8 cellular contexts compared by ENCODE assay signal in genomic region chr1:12179111-12179519, GRCh38. TPM values are rescaled to one million over a fixed set of nuclear protein-coding genes. Genes with fewer than 3 reads are reported as not detected.
DNase-seq lines count a peak whose midpoint lies in the region; ATAC-seq, FAIRE-seq and TF ChIP-seq lines count a peak whose summit lies in the region.

No MANE protein-coding gene starts in this region.

- H3K36me3 ChIP-seq in CD4-positive, CD25-positive, alpha-beta regulatory T cell (ENCODE audit: control insufficient read depth, insufficient read depth, low read length), result peaks cover 28% of the 10 kb centered on the region
- H3K36me3 ChIP-seq in brain microvascular endothelial cell (replicated peaks), result no peaks in the 10 kb centered on the region

- H3K4me3 Mint-ChIP-seq in CD4-positive, CD25-positive, alpha-beta regulatory T cell, result peak overlapping the region; percentile 89 to 100 (median 92)
- no peak overlapping the region for H3K4me3 Mint-ChIP-seq in chondrocyte (ENCODE audit: unreplicated experiment)

- no peaks in the 10 kb centered on the region for H3K9me3 Mint-ChIP-seq in CD4-positive, CD25-positive, alpha-beta regulatory T cell
- H3K9me3 Mint-ChIP-seq in chondrocyte (ENCODE audit: low read depth), result no peaks in the 10 kb centered on the region

- FAIRE-seq in GM19239 (lab: Jason Lieb, UNC), result no peak

- peaks cover 99% of the 10 kb centered on the region for H3K4me1 ChIP-seq in CD4-positive, CD25-positive, alpha-beta regulatory T cell (ENCODE audit: control insufficient read depth, insufficient read depth, low read length, poor library complexity, severe bottlenecking)
- H3K4me1 ChIP-seq in foreskin keratinocyte, result no peaks in the 10 kb centered on the region

- peak overlapping the region; percentile 95 to 99 (median 98) for H3K27ac Mint-ChIP-seq in CD4-positive, CD25-positive, alpha-beta regulatory T cell
- no peak overlapping the region for H3K27ac Mint-ChIP-seq in chondrocyte (ENCODE audit: unreplicated experiment)

- peaks cover 23 to 98% (median 65%) of the 10 kb centered on the region in 4 donors for H3K4me1 Mint-ChIP-seq in CD4-positive, CD25-positive, alpha-beta regulatory T cell
- H3K4me1 Mint-ChIP-seq in chondrocyte (ENCODE audit: low read depth), result peaks cover 19% of the 10 kb centered on the region

- peak; percentile 6 to 7 for ATAC-seq in CD4-positive, CD25-positive, alpha-beta regulatory T cell (ENCODE audit: low read depth in 2 of 2)
- no peak for ATAC-seq in foreskin keratinocyte

- in situ Hi-C loops in brain microvascular endothelial cell (cut with HindIII; ENCODE audit: low pct_ligation_motif_present, low sequenced_read_pairs), result no loop called here

- H3K27ac ChIP-seq in CD4-positive, CD25-positive, alpha-beta regulatory T cell (ENCODE audit: insufficient read depth, low read length, poor library complexity, severe bottlenecking), result peak overlapping the region; percentile 97
- H3K27ac ChIP-seq in brain microvascular endothelial cell (peak overlapping the region; percentile 42), foreskin keratinocyte (no peak overlapping the region)

- H3K36me3 Mint-ChIP-seq in CD4-positive, CD25-positive, alpha-beta regulatory T cell, result peaks cover 14% of the 10 kb centered on the region
- no peaks in the 10 kb centered on the region for H3K36me3 Mint-ChIP-seq in chondrocyte (ENCODE audit: low read depth)

- peak overlapping the region; percentile 62 for H3K4me3 ChIP-seq in CD4-positive, CD25-positive, alpha-beta regulatory T cell (ENCODE audit: low read depth, low read length)
- H3K4me3 ChIP-seq in brain microvascular endothelial cell (ENCODE audit: low read depth, low read length), result no peak overlapping the region

- H3K9me3 ChIP-seq in CD4-positive, CD25-positive, alpha-beta regulatory T cell (ENCODE audit: control insufficient read depth in 2 of 2, low read length in 2 of 2), result no peaks in the 10 kb centered on the region

- no peak for TF ChIP-seq CTCF in brain microvascular endothelial cell (IDR thresholded peaks at IDR 0.05; ENCODE audit: low read depth, low read length, missing control alignments)
- TF ChIP-seq CTCF in foreskin keratinocyte (conservative IDR thresholded peaks at IDR 0.05), result no peak
- no peak for TF ChIP-seq CTCF in chondrocyte (IDR thresholded peaks at IDR 0.05)

- H3K27me3 ChIP-seq in CD4-positive, CD25-positive, alpha-beta regulatory T cell (ENCODE audit: control insufficient read depth, insufficient read depth, low read length), result no peaks in the 10 kb centered on the region
- no peaks in the 10 kb centered on the region for H3K27me3 ChIP-seq in brain microvascular endothelial cell (replicated peaks)
- H3K27me3 ChIP-seq in foreskin keratinocyte, result peaks cover 35% of the 10 kb centered on the region

- peak; percentile 76 to 87 (median 85) for DNase-seq in CD4-positive, CD25-positive, alpha-beta regulatory T cell
- DNase-seq in UCSD-AML1 (lab: John Stamatoyannopoulos, UW; ENCODE audit: unreplicated experiment) (peak; percentile 77), brain microvascular endothelial cell (peak; percentile 85), retina (peak; percentile 47), GM19239 (ENCODE audit: insufficient read length, low spot score) (no peak), foreskin keratinocyte (no peak), chondrocyte (ENCODE audit: low spot score) (no peak), NCI-H82 (lab: John Stamatoyannopoulos, UW) (no peak)

- H3K27me3 Mint-ChIP-seq in CD4-positive, CD25-positive, alpha-beta regulatory T cell, result no peaks in the 10 kb centered on the region
- peaks cover under 1% of the 10 kb centered on the region for H3K27me3 Mint-ChIP-seq in chondrocyte (ENCODE audit: low read depth)

RNA-seq across cellular contexts. Expression of gene TNFRSF1B, which starts 12.3 kb away (rescaled TPM):
- 252 TPM for total RNA-seq in CD4-positive, CD25-positive, alpha-beta regulatory T cell
- polyA plus RNA-seq in CD4-positive, CD25-positive, alpha-beta regulatory T cell, result 100 to 1,000 TPM; 347 to 450 (median 421) TPM
- 0.07 and 0.14 TPM in 2 replicates for total RNA-seq in foreskin keratinocyte
- polyA plus RNA-seq in foreskin keratinocyte, result 0.02 and 0.03 TPM in 2 replicates
- 0.22 TPM in 1 of 3 replicates, not detected in the others for total RNA-seq in chondrocyte

RNA-seq across cellular contexts. Expression of gene VPS13D, which starts 50.7 kb away (rescaled TPM):
- total RNA-seq in CD4-positive, CD25-positive, alpha-beta regulatory T cell, result 96.0 TPM
- polyA plus RNA-seq in CD4-positive, CD25-positive, alpha-beta regulatory T cell, result 10 to 100 TPM in 2 of 4 donors, 1 to 10 TPM in 2; 8.1 to 11.6 (median 9.9) TPM
- total RNA-seq in foreskin keratinocyte, result 22.7 and 24.3 TPM in 2 replicates
- 7.6 and 7.9 TPM in 2 replicates for polyA plus RNA-seq in foreskin keratinocyte
- total RNA-seq in chondrocyte, result 39.4 to 51.2 TPM (median 40.0 TPM) in 3 replicates

Comparison
In these comparisons a context has a peak if more than half of its experiments do, and no peak if none do; other contexts are left out.
1. DNase-seq: peak in CD4-positive, CD25-positive, alpha-beta regulatory T cell (3 of 3), UCSD-AML1 (single experiment), brain microvascular endothelial cell (single experiment) and retina (single experiment); none in GM19239 (single experiment), foreskin keratinocyte (0 of 2), chondrocyte (single experiment) and NCI-H82 (single experiment).
2. RNA of gene TNFRSF1B, which starts 12.3 kb away (total RNA-seq): 252 TPM in CD4-positive, CD25-positive, alpha-beta regulatory T cell (single experiment); 0.22 TPM in chondrocyte and 0.07 to 0.14 TPM in foreskin keratinocyte; every median in the first group is over 100 times any median in the second.